8 cellular contexts compared by ENCODE assay signal in genomic region chr13:102870677-102871415, GRCh38. TPM values are rescaled to one million over a fixed set of nuclear protein-coding genes. Genes with fewer than 3 reads are reported as not detected.
DNase-seq lines count a peak whose midpoint lies in the region; ATAC-seq and TF ChIP-seq lines count a peak whose summit lies in the region.

No MANE protein-coding gene starts in this region.

- H3K4me3 ChIP-seq in CD8-positive, alpha-beta T cell (ENCODE audit: low read depth, low read length) = no peak overlapping the region
- H3K4me3 ChIP-seq in esophagus squamous epithelium (no peak overlapping the region), thoracic aorta (no peak overlapping the region)

- H3K27me3 Mint-ChIP-seq in CD8-positive, alpha-beta T cell (ENCODE audit: low read depth) = no peaks in the 10 kb centered on the region
- H3K27me3 Mint-ChIP-seq in naive thymus-derived CD8-positive, alpha-beta T cell = no peaks in the 10 kb centered on the region

- no peak for TF ChIP-seq POLR2A in esophagus squamous epithelium (IDR thresholded peaks at IDR 0.05)

- peaks cover 47% of the 10 kb centered on the region for H3K36me3 ChIP-seq in CD8-positive, alpha-beta T cell (ENCODE audit: insufficient read depth, low read length)
- H3K36me3 ChIP-seq in esophagus squamous epithelium (peaks cover 3 to 95% (median 37%) of the 10 kb centered on the region in 3 donors), thoracic aorta (peaks cover 54% of the 10 kb centered on the region)

- peak in 5 of 7 experiments; percentile 29 to 56 (median 47) for DNase-seq in CD8-positive, alpha-beta T cell
- DNase-seq in NCI-H748 treated with DMSO at 0.1 percent for 48 hours (lab: John Stamatoyannopoulos, UW) (peak; percentile 16), activated T-cell treated with anti-CD3 and anti-CD28 coated beads for 48 hours (ENCODE audit: low read depth) (peak; percentile 22), esophagus squamous epithelium (lab: John Stamatoyannopoulos, UW) (no peak), thoracic aorta (ENCODE audit: low spot score) (no peak)
- DNase-seq in naive thymus-derived CD8-positive, alpha-beta T cell = peak in 9 of 10 donors; percentile 20 to 65 (median 42)

- intact Hi-C loops in CD8-positive, alpha-beta T cell (cut with DNase I, micrococcal nuclease) = loop anchor here in 1 of 2 experiments (2.0 kb wide), 1 partner anchor 24 kb away; the partner anchor contains the start of gene ERCC5
- intact Hi-C loops in esophagus squamous epithelium (cut with DNase I) = no loop called here

- H3K4me3 Mint-ChIP-seq in CD8-positive, alpha-beta T cell = no peak overlapping the region
- H3K4me3 Mint-ChIP-seq in naive thymus-derived CD8-positive, alpha-beta T cell = peak overlapping the region in 2 of 10 donors; percentile 33 to 51

- POLR2A ChIA-PET in CD8-positive, alpha-beta T cell (lab: Charles Lee) = interaction anchor here (0.6 to 1.6 kb wide), 3 partner anchors 14 to 25 kb away, joined by 3 to 6 read pairs (median 3); partner anchors contain the start of gene ERCC5
- POLR2A ChIA-PET in naive thymus-derived CD8-positive, alpha-beta T cell (lab: Charles Lee) = interaction anchor here (0.9 to 1.9 kb wide), 2 partner anchors 25 to 275 kb away, joined by 3 to 12 read pairs; partner anchors contain the start of gene ERCC5

- CTCF ChIA-PET in CD8-positive, alpha-beta T cell (lab: Charles Lee) = interaction anchor here (0.7 to 2.1 kb wide), 25 partner anchors 8 to 315 kb away, joined by 3 to 21 read pairs (median 4); partner anchors contain the start of gene TEX30

- no peaks in the 10 kb centered on the region for H3K9me3 Mint-ChIP-seq in CD8-positive, alpha-beta T cell
- no peaks in the 10 kb centered on the region for H3K9me3 Mint-ChIP-seq in naive thymus-derived CD8-positive, alpha-beta T cell

- H3K36me3 Mint-ChIP-seq in CD8-positive, alpha-beta T cell = peaks cover 80% of the 10 kb centered on the region
- peaks cover 8 to 89% (median 11%) of the 10 kb centered on the region in 3 donors for H3K36me3 Mint-ChIP-seq in naive thymus-derived CD8-positive, alpha-beta T cell

- H3K27ac ChIP-seq in CD8-positive, alpha-beta T cell (ENCODE audit: low read depth, low read length) = no peak overlapping the region
- H3K27ac ChIP-seq in esophagus squamous epithelium (no peak overlapping the region), thoracic aorta (no peak overlapping the region)

- peaks cover 15% of the 10 kb centered on the region for H3K4me1 ChIP-seq in CD8-positive, alpha-beta T cell (ENCODE audit: insufficient read depth, low read length)
- H3K4me1 ChIP-seq in esophagus squamous epithelium (peaks cover 0 to 11% (median 0%) of the 10 kb centered on the region in 3 donors), thoracic aorta (ENCODE audit: control insufficient read depth in 1 of 2, low read depth in 2 of 2) (no peaks in the 10 kb centered on the region)

- peak; percentile 79 for ATAC-seq in CD8-positive, alpha-beta T cell
- ATAC-seq in GM19025 (IDR thresholded peaks at IDR 0.05; ENCODE audit: low read depth, unreplicated experiment) = peak; percentile 59
- peak; percentile 71 for ATAC-seq in HG03175 (IDR thresholded peaks at IDR 0.05; ENCODE audit: unreplicated experiment)
- peak; percentile 81 to 84 for ATAC-seq in naive thymus-derived CD8-positive, alpha-beta T cell
- ATAC-seq in thoracic aorta (ENCODE audit: insufficient number of reproducible peaks, low FRiP score, low read depth) = no peak

- 41 to 44% methylated on average over 16 of the region's 22 CpGs for WGBS in esophagus squamous epithelium, 2 donors

- H3K27me3 ChIP-seq in CD8-positive, alpha-beta T cell (ENCODE audit: insufficient read depth, low read length) = no peaks in the 10 kb centered on the region
- H3K27me3 ChIP-seq in esophagus squamous epithelium (no peaks in the 10 kb centered on the region), thoracic aorta (replicated peaks; ENCODE audit: insufficient read depth) (no peaks in the 10 kb centered on the region)

- no peaks in the 10 kb centered on the region for H3K9me3 ChIP-seq in CD8-positive, alpha-beta T cell (ENCODE audit: low read length)
- no peaks in the 10 kb centered on the region for H3K9me3 ChIP-seq in esophagus squamous epithelium
- no peaks in the 10 kb centered on the region for H3K9me3 ChIP-seq in thoracic aorta

- H3K4me1 Mint-ChIP-seq in CD8-positive, alpha-beta T cell (ENCODE audit: low read depth) = peaks cover 24% of the 10 kb centered on the region
- H3K4me1 Mint-ChIP-seq in naive thymus-derived CD8-positive, alpha-beta T cell = peaks cover 12 to 30% (median 20%) of the 10 kb centered on the region in 4 donors

- no peak overlapping the region for H3K27ac Mint-ChIP-seq in CD8-positive, alpha-beta T cell
- H3K27ac Mint-ChIP-seq in naive thymus-derived CD8-positive, alpha-beta T cell = peak overlapping the region; percentile 70 to 92 (median 78)

- TF ChIP-seq CTCF in CD8-positive, alpha-beta T cell (IDR thresholded peaks at IDR 0.05) = peak; percentile 82
- TF ChIP-seq CTCF in esophagus squamous epithelium (IDR thresholded peaks at IDR 0.05) (peak; percentile 20 to 68 (median 62)), thoracic aorta (IDR thresholded peaks at IDR 0.05) (peak; percentile 65)

RNA-seq across cellular contexts. Expression of gene ERCC5, which starts 25.0 kb away (rescaled TPM):
- total RNA-seq in CD8-positive, alpha-beta T cell = 100 to 1,000 TPM; 109 to 121 TPM
- total RNA-seq in esophagus squamous epithelium (10 to 100 TPM; 34.9 to 70.1 (median 48.3) TPM), thoracic aorta (10 to 100 TPM; 59.4 to 80.8 TPM)
- 100 to 1,000 TPM; 147 to 148 TPM for total RNA-seq in naive thymus-derived CD8-positive, alpha-beta T cell
- 10 to 100 TPM; 42.2 to 56.9 (median 53.1) TPM for polyA plus RNA-seq in naive thymus-derived CD8-positive, alpha-beta T cell

Comparison
In these comparisons a context has a peak if more than half of its experiments do, and no peak if none do; other contexts are left out.
1. DNase-seq: peak in CD8-positive, alpha-beta T cell (5 of 7), NCI-H748 treated with DMSO at 0.1 percent for 48 hours (single experiment), activated T-cell treated with anti-CD3 and anti-CD28 coated beads for 48 hours (single experiment) and naive thymus-derived CD8-positive, alpha-beta T cell (9 of 10); none in esophagus squamous epithelium (single experiment) and thoracic aorta (single experiment).
2. Peak in every context shown above with its lines, with median percentiles within 50 percentile points of each other: CTCF ChIP-seq.